In genomic region chr19:38402623-38402966, GRCh38 we compare ENCODE assay signal across 7 cellular contexts. TPM values are rescaled to one million over a fixed set of nuclear protein-coding genes. Genes with fewer than 3 reads are reported as not detected.
DNase-seq lines count a peak whose midpoint lies in the region; ATAC-seq and TF ChIP-seq lines count a peak whose summit lies in the region.

No MANE protein-coding gene starts in this region.

- TF ChIP-seq CTCF in foreskin fibroblast (IDR thresholded peaks at IDR 0.05; ENCODE audit: low read depth, low read length) = no peak

- peaks cover 6 to 10% of the 10 kb centered on the region in 2 donors for H3K36me3 Mint-ChIP-seq in stimulated activated naive B cell treated with anti-CD40 and anti-IgM and Interleukin-4, amounts not matched to agents 10 μg/mL and 1 μg/mL and 100 μg/mL, for 72 hours

- peak; percentile 8 for ATAC-seq in GM21515 (IDR thresholded peaks at IDR 0.05; ENCODE audit: unreplicated experiment)
- ATAC-seq in stimulated activated naive B cell treated with anti-CD40 and anti-IgM and Interleukin-4, amounts not matched to agents 10 μg/mL and 1 μg/mL and 100 μg/mL, for 72 hours (replicated peaks) = no peak
- ATAC-seq in HG03097 (IDR thresholded peaks at IDR 0.05; ENCODE audit: low FRiP score, unreplicated experiment) = no peak
- ATAC-seq in HG03196 (IDR thresholded peaks at IDR 0.05; ENCODE audit: unreplicated experiment) = no peak

- H3K27me3 ChIP-seq in SJSA1 (replicated peaks) = no peaks in the 10 kb centered on the region

- DNase-seq in SJSA1 (ENCODE audit: low read depth in 1 of 2, low spot score in 2 of 2) = no peak
- DNase-seq in foreskin fibroblast = no peak
- DNase-seq in stimulated activated naive B cell treated with anti-CD40 and anti-IgM and Interleukin-4, amounts not matched to agents 10 μg/mL and 1 μg/mL and 100 μg/mL, for 72 hours = no peak
- no peak for DNase-seq in Ammon's horn (ENCODE audit: low spot score)

- no peaks in the 10 kb centered on the region for H3K9me3 Mint-ChIP-seq in stimulated activated naive B cell treated with anti-CD40 and anti-IgM and Interleukin-4, amounts not matched to agents 10 μg/mL and 1 μg/mL and 100 μg/mL, for 72 hours

- H3K4me3 Mint-ChIP-seq in stimulated activated naive B cell treated with anti-CD40 and anti-IgM and Interleukin-4, amounts not matched to agents 10 μg/mL and 1 μg/mL and 100 μg/mL, for 72 hours = peak overlapping the region; percentile 93 to 96

- no peaks in the 10 kb centered on the region for H3K9me3 ChIP-seq in SJSA1 (replicated peaks)

- H3K27me3 Mint-ChIP-seq in stimulated activated naive B cell treated with anti-CD40 and anti-IgM and Interleukin-4, amounts not matched to agents 10 μg/mL and 1 μg/mL and 100 μg/mL, for 72 hours = peaks cover 13 to 35% of the 10 kb centered on the region in 2 donors

- 0 out of 2 replicates have a peak, but pooled peaks cover 3% of the 10 kb centered on the region for H3K4me1 ChIP-seq in SJSA1 (replicated peaks)

- no peak overlapping the region for H3K27ac ChIP-seq in SJSA1

- H3K4me1 Mint-ChIP-seq in stimulated activated naive B cell treated with anti-CD40 and anti-IgM and Interleukin-4, amounts not matched to agents 10 μg/mL and 1 μg/mL and 100 μg/mL, for 72 hours = peaks cover 7 to 22% of the 10 kb centered on the region in 2 donors

- peak overlapping the region; percentile 96 for H3K27ac Mint-ChIP-seq in stimulated activated naive B cell treated with anti-CD40 and anti-IgM and Interleukin-4, amounts not matched to agents 10 μg/mL and 1 μg/mL and 100 μg/mL, for 72 hours

- H3K4me3 ChIP-seq in SJSA1 (peak overlapping the region; percentile 86), foreskin fibroblast (ENCODE audit: low read depth in 1 of 2, low read length in 2 of 2) (peak overlapping the region; percentile 43 to 66)

- peaks cover 6% of the 10 kb centered on the region; the same call in 1 of the 2 replicates for H3K36me3 ChIP-seq in SJSA1

RNA-seq across cellular contexts. Expression of gene FAM98C, which starts 0.3 kb away (rescaled TPM):
- 22.9 and 41.5 TPM in 2 replicates for total RNA-seq in SJSA1 (2014; rRNA removed; shearing (Covaris generic))

RNA-seq across cellular contexts. Expression of gene SPRED3, which starts 14.1 kb away (rescaled TPM):
- 0.79 and 1.0 TPM in 2 replicates for total RNA-seq in SJSA1 (2014; rRNA removed; shearing (Covaris generic))

RNA-seq across cellular contexts. Expression of gene GGN, which starts 14.8 kb away (rescaled TPM):
- total RNA-seq in SJSA1 (2014; rRNA removed; shearing (Covaris generic)) = 0.47 and 0.71 TPM in 2 replicates

RNA-seq across cellular contexts. Expression of gene RASGRP4, which starts 23.4 kb away (rescaled TPM):
- total RNA-seq in SJSA1 (2014; rRNA removed; shearing (Covaris generic)) = not detected in 2 replicates

RNA-seq across cellular contexts. Expression of gene PSMD8, which starts 28.2 kb away (rescaled TPM):
- total RNA-seq in SJSA1 (2014; rRNA removed; shearing (Covaris generic)) = 248 and 454 TPM in 2 replicates
